Comparison of ENCODE assay signal across 20 cellular contexts in genomic region chr10:89475137-89475536, GRCh38.
DNase-seq lines count a peak whose midpoint lies in the region; ATAC-seq, FAIRE-seq and TF ChIP-seq lines count a peak whose summit lies in the region.
"Had no signal": no experiment of that assay in that cellular context is flagged by ENCODE, and none has a peak within 500 bp of the region (broad histone marks: within the 10 kb centered on the region; RNA-seq: fewer than 3 reads in every experiment).

No MANE protein-coding gene starts in this region.

- 27% methylated on average over 2 of the region's 2 CpGs for WGBS in prostate gland

- TF ChIP-seq CTCF in prostate gland (IDR thresholded peaks at IDR 0.05), result no peak
- TF ChIP-seq CTCF in upper lobe of right lung (IDR thresholded peaks at IDR 0.05), result no peak
- TF ChIP-seq CTCF in endothelial cell (IDR thresholded peaks at IDR 0.05; ENCODE audit: unreplicated experiment), result no peak

- H3K4me3 ChIP-seq in prostate gland (no peak overlapping the region), upper lobe of right lung (no peak overlapping the region)
- H3K4me3 ChIP-seq: psoas muscle had no signal

- peak; percentile 3 for DNase-seq in NCI-H345 (lab: John Stamatoyannopoulos, UW)
- no peak for DNase-seq in NCI-H345 treated with DMSO at 0.1 percent for 48 hours (lab: John Stamatoyannopoulos, UW; ENCODE audit: unreplicated experiment)
- peak; percentile 43 for DNase-seq in left kidney (ENCODE audit: low read depth, low spot score)
- no peak for DNase-seq in prostate gland (ENCODE audit: low spot score)
- DNase-seq in upper lobe of right lung, result no peak
- DNase-seq in stimulated activated CD4-positive, alpha-beta T cell treated with anti-CD3 and anti-CD28 coated beads, Interleukin-2, amount 100 ng/mL, for 48 hours, result no peak
- DNase-seq in RCC 7860 (ENCODE audit: low spot score), result no peak
- DNase-seq in endothelial cell (ENCODE audit: low spot score), result no peak
- DNase-seq: activated gamma-delta T cell, anterior cingulate cortex, cortex of kidney, H9, head of caudate nucleus, NCI-H1417 treated with DMSO at 0.1 percent for 48 hours, psoas muscle, T-helper 17 cell had no signal

- H3K36me3 ChIP-seq in prostate gland (no peaks in the 10 kb centered on the region), upper lobe of right lung (no peaks in the 10 kb centered on the region)

- no peak for FAIRE-seq in RCC 7860 (lab: Jason Lieb, UNC)
- FAIRE-seq: A204.1, keratinocyte had no signal

- H3K9me3 ChIP-seq in prostate gland (no peaks in the 10 kb centered on the region), upper lobe of right lung (no peaks in the 10 kb centered on the region)
- H3K9me3 ChIP-seq: psoas muscle had no signal

- intact Hi-C loops in prostate gland (cut with DNase I) (no loop called here), upper lobe of right lung (cut with DNase I) (no loop called here)

- no peaks in the 10 kb centered on the region for H3K4me1 ChIP-seq in prostate gland (replicated peaks)
- H3K4me1 ChIP-seq in upper lobe of right lung, result peaks cover 34% of the 10 kb centered on the region

- ATAC-seq in upper lobe of right lung, result no peak
- ATAC-seq: activated CD4-positive, CD25-positive, alpha-beta regulatory T cell treated with anti-CD3 and anti-CD28 coated beads, Interleukin-2, amount 50 U/mL, for 24 hours; psoas muscle; T-helper 17 cell had no signal

- H3K4me1 Mint-ChIP-seq in endothelial cell (ENCODE audit: unreplicated experiment), result no peaks in the 10 kb centered on the region

- no peak overlapping the region for H3K4me3 Mint-ChIP-seq in endothelial cell (ENCODE audit: unreplicated experiment)
- H3K4me3 Mint-ChIP-seq: H9, T-helper 17 cell had no signal

- H3K27ac ChIP-seq in prostate gland (peak overlapping the region; percentile 18 to 53), upper lobe of right lung (peak overlapping the region; percentile 61)
- H3K27ac ChIP-seq: epithelial cell of prostate had no signal

- no peak overlapping the region for H3K27ac Mint-ChIP-seq in endothelial cell (ENCODE audit: unreplicated experiment)
- H3K27ac Mint-ChIP-seq: H9, T-helper 17 cell had no signal

- no peak for TF ChIP-seq POLR2A in prostate gland (IDR thresholded peaks at IDR 0.05)

- H3K27me3 ChIP-seq in prostate gland (replicated peaks; ENCODE audit: insufficient read depth) (no peaks in the 10 kb centered on the region), upper lobe of right lung (no peaks in the 10 kb centered on the region)

- no peaks in the 10 kb centered on the region for H3K36me3 Mint-ChIP-seq in endothelial cell (ENCODE audit: low read depth, unreplicated experiment)

- H3K9me3 Mint-ChIP-seq in endothelial cell (ENCODE audit: unreplicated experiment), result no peaks in the 10 kb centered on the region
- H3K9me3 Mint-ChIP-seq: H9 had no signal

- no peaks in the 10 kb centered on the region for H3K27me3 Mint-ChIP-seq in endothelial cell (ENCODE audit: unreplicated experiment)

Comparison
In these comparisons a context has a peak if more than half of its experiments do, and no peak if none do; other contexts are left out.
1. DNase-seq: peak in NCI-H345 (single experiment) and left kidney (single experiment); none in NCI-H345 treated with DMSO at 0.1 percent for 48 hours (single experiment), prostate gland (single experiment), upper lobe of right lung (single experiment), stimulated activated CD4-positive, alpha-beta T cell treated with anti-CD3 and anti-CD28 coated beads, Interleukin-2, amount 100 ng/mL, for 48 hours (0 of 2), RCC 7860 (single experiment) and endothelial cell (single experiment).